Comparison of ENCODE assay signal across 9 cellular contexts in genomic region chr18:45962866-45963265, GRCh38. TPM values are rescaled to one million over a fixed set of nuclear protein-coding genes. Genes with fewer than 3 reads are reported as not detected.
DNase-seq lines count a peak whose midpoint lies in the region; ATAC-seq and TF ChIP-seq lines count a peak whose summit lies in the region.
"Had no signal": no experiment of that assay in that cellular context is flagged by ENCODE, and none has a peak within 500 bp of the region (broad histone marks: within the 10 kb centered on the region; RNA-seq: fewer than 3 reads in every experiment).

No MANE protein-coding gene starts in this region.

- no peaks in the 10 kb centered on the region for H3K27me3 Mint-ChIP-seq in activated naive CD4-positive, alpha-beta T cell treated with anti-CD3 and anti-CD28 coated beads, Interleukin-2, amount 10 ng/mL, durations not matched to agents 7 days and 5 days
- H3K27me3 Mint-ChIP-seq in WTC11 (ENCODE audit: low read depth), result peaks cover 3% of the 10 kb centered on the region

- no peaks in the 10 kb centered on the region for H3K9me3 ChIP-seq in upper lobe of right lung

- no peak for TF ChIP-seq CTCF in WTC11 (IDR thresholded peaks at IDR 0.05)
- no peak for TF ChIP-seq CTCF in upper lobe of right lung (IDR thresholded peaks at IDR 0.05)

- intact Hi-C loops in upper lobe of right lung (cut with DNase I), result no loop called here
- intact Hi-C loops in head of caudate nucleus (cut with DNase I), result no loop called here

- no peak overlapping the region for H3K4me3 Mint-ChIP-seq in activated naive CD4-positive, alpha-beta T cell treated with anti-CD3 and anti-CD28 coated beads, Interleukin-2, amount 10 ng/mL, durations not matched to agents 7 days and 5 days
- no peak overlapping the region for H3K4me3 Mint-ChIP-seq in WTC11

- peaks cover 58% of the 10 kb centered on the region for H3K4me1 Mint-ChIP-seq in activated naive CD4-positive, alpha-beta T cell treated with anti-CD3 and anti-CD28 coated beads, Interleukin-2, amount 10 ng/mL, durations not matched to agents 7 days and 5 days
- H3K4me1 Mint-ChIP-seq in WTC11, result peaks cover 3% of the 10 kb centered on the region; the same call in 1 of the 2 replicates

- H3K36me3 Mint-ChIP-seq in activated naive CD4-positive, alpha-beta T cell treated with anti-CD3 and anti-CD28 coated beads, Interleukin-2, amount 10 ng/mL, durations not matched to agents 7 days and 5 days, result peaks cover 27% of the 10 kb centered on the region
- H3K36me3 Mint-ChIP-seq in WTC11, result peaks cover 4% of the 10 kb centered on the region

- H3K9me3 Mint-ChIP-seq in activated naive CD4-positive, alpha-beta T cell treated with anti-CD3 and anti-CD28 coated beads, Interleukin-2, amount 10 ng/mL, durations not matched to agents 7 days and 5 days, result no peaks in the 10 kb centered on the region
- H3K9me3 Mint-ChIP-seq in WTC11, result peaks cover 5% of the 10 kb centered on the region

- no peaks in the 10 kb centered on the region for H3K36me3 ChIP-seq in upper lobe of right lung

- no peak for DNase-seq in activated naive CD4-positive, alpha-beta T cell treated with anti-CD3 and anti-CD28 coated beads, Interleukin-2, amount 10 ng/mL, durations not matched to agents 7 days and 5 days
- DNase-seq in activated naive CD4-positive, alpha-beta T cell treated with anti-CD3 and anti-CD28 coated beads, Interleukin-2, amount 50 U/mL, for 16 hours, result no peak
- DNase-seq in WTC11 (ENCODE audit: low spot score), result no peak
- DNase-seq in iris pigment epithelial cell (ENCODE audit: low read depth), result peak; percentile 83
- DNase-seq in upper lobe of right lung, result no peak
- DNase-seq in anterior cingulate cortex (lab: John Stamatoyannopoulos, UW), result no peak
- no peak for DNase-seq in head of caudate nucleus
- no peak for DNase-seq in NCI-H2029 treated with DMSO at 0.1 percent for 48 hours (lab: John Stamatoyannopoulos, UW)

- CTCF ChIA-PET in activated naive CD4-positive, alpha-beta T cell treated with anti-CD3 and anti-CD28 coated beads, Interleukin-2, amount 10 ng/mL, durations not matched to agents 7 days and 5 days (lab: Charles Lee), result interaction anchor here (1.5 to 3.4 kb wide), 2 partner anchors 9 to 110 kb away, joined by 6 to 14 read pairs; no protein-coding TSS in a partner anchor
- CTCF ChIA-PET in WTC11 (lab: Charles Lee), result interaction anchor here (1.7 kb wide), 1 partner anchor 53 kb away, joined by 4 read pairs; no protein-coding TSS in a partner anchor

- peak overlapping the region; percentile 19 for H3K27ac ChIP-seq in upper lobe of right lung

- ATAC-seq in WTC11 (no peak), upper lobe of right lung (no peak)
- ATAC-seq: Panc1 had no signal

- POLR2A ChIA-PET in WTC11 (lab: Charles Lee), result no interaction called here

- H3K27ac Mint-ChIP-seq in activated naive CD4-positive, alpha-beta T cell treated with anti-CD3 and anti-CD28 coated beads, Interleukin-2, amount 10 ng/mL, durations not matched to agents 7 days and 5 days, result peak overlapping the region; percentile 63
- H3K27ac Mint-ChIP-seq in WTC11, result peak overlapping the region; percentile 57; the same call in 1 of the 2 replicates

- peaks cover 48% of the 10 kb centered on the region for H3K4me1 ChIP-seq in upper lobe of right lung

- no peak overlapping the region for H3K4me3 ChIP-seq in upper lobe of right lung

- H3K27me3 ChIP-seq in upper lobe of right lung, result no peaks in the 10 kb centered on the region

TF ChIP-seq in WTC11, 78 proteins besides CTCF, POLR2A, EP300 and RAD21:
- TF ChIP-seq ZNF219 (CRISPR knock-in tag; IDR thresholded peaks at IDR 0.05; ENCODE audit: borderline replicate concordance) (no peak), ARID4B (CRISPR knock-in tag; IDR thresholded peaks at IDR 0.05; ENCODE audit: borderline replicate concordance) (no peak), NR3C1 (CRISPR knock-in tag; conservative IDR thresholded peaks at IDR 0.05; ENCODE audit: low read depth) (no peak), CREM (CRISPR knock-in tag; IDR thresholded peaks at IDR 0.05) (no peak), EMX1 (CRISPR knock-in tag; IDR thresholded peaks at IDR 0.05) (no peak), IRF2 (CRISPR knock-in tag; IDR thresholded peaks at IDR 0.05; ENCODE audit: borderline replicate concordance, low read depth) (no peak), PRRX2 (CRISPR knock-in tag; IDR thresholded peaks at IDR 0.05) (no peak), NFYB (CRISPR knock-in tag; conservative IDR thresholded peaks at IDR 0.05; ENCODE audit: low read depth) (no peak), MYBL2 (CRISPR knock-in tag; IDR thresholded peaks at IDR 0.05) (no peak), ZBTB21 (CRISPR knock-in tag; IDR thresholded peaks at IDR 0.05; ENCODE audit: borderline replicate concordance) (no peak), ATF6 (CRISPR knock-in tag; IDR thresholded peaks at IDR 0.05) (no peak), ELF4 (CRISPR knock-in tag; IDR thresholded peaks at IDR 0.05; ENCODE audit: low read depth) (no peak), FOXK1 (CRISPR knock-in tag; IDR thresholded peaks at IDR 0.05) (no peak), FOXP4 (CRISPR knock-in tag; IDR thresholded peaks at IDR 0.05) (no peak), SOX15 (CRISPR knock-in tag; IDR thresholded peaks at IDR 0.05) (no peak)
- TF ChIP-seq, protein P1, sequence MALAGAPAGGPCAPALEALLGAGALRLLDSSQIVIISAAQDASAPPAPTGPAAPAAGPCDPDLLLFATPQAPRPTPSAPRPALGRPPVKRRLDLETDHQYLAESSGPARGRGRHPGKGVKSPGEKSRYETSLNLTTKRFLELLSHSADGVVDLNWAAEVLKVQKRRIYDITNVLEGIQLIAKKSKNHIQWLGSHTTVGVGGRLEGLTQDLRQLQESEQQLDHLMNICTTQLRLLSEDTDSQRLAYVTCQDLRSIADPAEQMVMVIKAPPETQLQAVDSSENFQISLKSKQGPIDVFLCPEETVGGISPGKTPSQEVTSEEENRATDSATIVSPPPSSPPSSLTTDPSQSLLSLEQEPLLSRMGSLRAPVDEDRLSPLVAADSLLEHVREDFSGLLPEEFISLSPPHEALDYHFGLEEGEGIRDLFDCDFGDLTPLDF (CRISPR knock-in tag; IDR thresholded peaks at IDR 0.05), result no peak

RNA-seq across cellular contexts. Expression of gene EPG5, which starts 4.3 kb away (rescaled TPM):
- total RNA-seq in WTC11 (2021), result 19.2 to 22.7 TPM (median 20.7 TPM) in 3 replicates
- 38.5 TPM for total RNA-seq in upper lobe of right lung
